In the genomic region with DNA sequence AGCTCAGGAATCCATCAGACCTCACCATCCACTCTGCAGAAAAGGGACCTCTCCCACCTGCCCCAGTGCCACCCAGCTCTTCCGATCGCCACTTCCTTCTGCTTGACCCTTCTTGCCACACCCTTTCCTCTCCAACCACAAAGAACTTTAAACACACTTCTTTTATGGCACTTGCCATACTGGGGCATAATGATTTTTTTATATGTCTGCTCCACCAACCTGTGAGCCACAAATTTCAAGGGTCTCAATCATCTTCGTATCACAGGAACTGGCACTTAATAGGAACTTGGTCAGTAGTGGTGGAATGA, we compare ENCODE assay signal across 17 cellular contexts. TPM values are rescaled to one million over a fixed set of nuclear protein-coding genes. Genes with fewer than 3 reads are reported as not detected.
DNase-seq lines count a peak whose midpoint lies in the region; ATAC-seq, FAIRE-seq and TF ChIP-seq lines count a peak whose summit lies in the region.
"Had no signal": no experiment of that assay in that cellular context is flagged by ENCODE, and none has a peak within 500 bp of the region (broad histone marks: within the 10 kb centered on the region; RNA-seq: fewer than 3 reads in every experiment).

No MANE protein-coding gene starts in this region.

- in situ Hi-C loops in K562 (cut with MboI), result no loop called here
- in situ Hi-C loops in GM13977 (cut with MboI; ENCODE audit: low pct_unique_long_range_greater_than_20kb, low sequenced_read_pairs, unreplicated experiment), result no loop called here

- intact Hi-C loops in K562 (cut with micrococcal nuclease), result no loop called here

- H3K9me3 ChIP-seq in K562 (replicated peaks; ENCODE audit: control insufficient read depth, insufficient read depth, low read depth, low read length), result no peaks in the 10 kb centered on the region
- H3K9me3 ChIP-seq in osteoblast (ENCODE audit: low read depth, low read length), result no peaks in the 10 kb centered on the region

- FAIRE-seq in K562 (lab: Jason Lieb, UNC), result no peak
- FAIRE-seq: G401.6, islet of Langerhans had no signal

- 31% methylated on average over 3 of the region's 3 CpGs for WGBS in K562 (ENCODE audit: insufficient coverage, low coverage, missing lambda C conversion rate)

- H3K27me3 Mint-ChIP-seq in HFFc6 (ENCODE audit: insufficient read depth), result no peaks in the 10 kb centered on the region
- H3K27me3 Mint-ChIP-seq: CD8-positive, alpha-beta memory T cell; stimulated activated naive B cell treated with anti-CD40 and anti-IgM and Interleukin-4, amounts not matched to agents 10 μg/mL and 1 μg/mL and 100 μg/mL, for 72 hours had no signal

- no peaks in the 10 kb centered on the region for H3K9me3 Mint-ChIP-seq in HFFc6
- H3K9me3 Mint-ChIP-seq: activated naive CD4-positive, alpha-beta T cell treated with anti-CD3 and anti-CD28 coated beads for 36 hours; CD8-positive, alpha-beta memory T cell; stimulated activated naive B cell treated with anti-CD40 and anti-IgM and Interleukin-4, amounts not matched to agents 10 μg/mL and 1 μg/mL and 100 μg/mL, for 72 hours had no signal

- POLR2A ChIA-PET in K562 (lab: Yijun Ruan, JAX), result interaction anchor here (0.7 kb wide), 1 partner anchor 472 kb away, joined by 3 read pairs; no protein-coding TSS in a partner anchor

- H3K36me3 ChIP-seq in K562 (ENCODE audit: control insufficient read depth, insufficient read depth, low read length), result no peaks in the 10 kb centered on the region
- H3K36me3 ChIP-seq in osteoblast (ENCODE audit: insufficient read depth, low read length), result peaks cover under 1% of the 10 kb centered on the region
- H3K36me3 ChIP-seq: cardiac muscle cell had no signal

- H3K4me3 ChIP-seq in K562 (no peak overlapping the region), osteoblast (ENCODE audit: insufficient read depth, low read length) (no peak overlapping the region)
- H3K4me3 ChIP-seq: cardiac muscle cell had no signal

- no peak overlapping the region for H3K27ac ChIP-seq in K562 (ENCODE audit: extremely low read depth, low read depth, low read length)
- peak overlapping the region; percentile 84 for H3K27ac ChIP-seq in osteoblast (ENCODE audit: low read depth, low read length)
- H3K27ac ChIP-seq: cardiac muscle cell had no signal

- H3K27me3 ChIP-seq in K562 (ENCODE audit: control insufficient read depth in 2 of 2, insufficient read depth in 2 of 2, low read length in 2 of 2) (no peaks in the 10 kb centered on the region), osteoblast (ENCODE audit: insufficient read depth, low read length) (no peaks in the 10 kb centered on the region)
- H3K27me3 ChIP-seq: cardiac muscle cell had no signal

- TF ChIP-seq RAD21 in K562 (CRISPR knock-in tag; conservative IDR thresholded peaks at IDR 0.05 in 1 of 2, IDR thresholded peaks at IDR 0.05 in 1 of 2), result no peak

- no peaks in the 10 kb centered on the region for H3K9me1 ChIP-seq in K562 (ENCODE audit: control insufficient read depth, insufficient read depth, low read length)

- H3K36me3 Mint-ChIP-seq in HFFc6 (ENCODE audit: low read depth), result no peaks in the 10 kb centered on the region
- H3K36me3 Mint-ChIP-seq: CD8-positive, alpha-beta memory T cell; stimulated activated naive B cell treated with anti-CD40 and anti-IgM and Interleukin-4, amounts not matched to agents 10 μg/mL and 1 μg/mL and 100 μg/mL, for 72 hours had no signal

- TF ChIP-seq CTCF in HFFc6 (IDR thresholded peaks at IDR 0.05), result no peak
- no peak for TF ChIP-seq CTCF in K562 (IDR thresholded peaks at IDR 0.05 in 2 of 3, conservative IDR thresholded peaks at IDR 0.05 in 1 of 3; ENCODE audit: insufficient read depth in 2 of 3, low read depth in 1 of 3, low read length in 3 of 3)
- no peak for TF ChIP-seq CTCF in osteoblast (IDR thresholded peaks at IDR 0.05; ENCODE audit: extremely low read depth, low read depth, low read length)
- no peak for TF ChIP-seq CTCF in GM13977 (IDR thresholded peaks at IDR 0.05; ENCODE audit: extremely low read depth, insufficient read depth, missing control alignments)

- TF ChIP-seq POLR2A in K562 (conservative IDR thresholded peaks at IDR 0.05), result no peak

- TF ChIP-seq EP300 in K562 (IDR thresholded peaks at IDR 0.05; ENCODE audit: low read length), result no peak

- peak overlapping the region; percentile 9; the same call in 1 of the 2 replicates for H3K4me3 Mint-ChIP-seq in HFFc6
- H3K4me3 Mint-ChIP-seq: activated naive CD4-positive, alpha-beta T cell treated with anti-CD3 and anti-CD28 coated beads for 36 hours; stimulated activated naive B cell treated with anti-CD40 and anti-IgM and Interleukin-4, amounts not matched to agents 10 μg/mL and 1 μg/mL and 100 μg/mL, for 72 hours had no signal

- peak overlapping the region; percentile 3; the same call in 1 of the 2 replicates for H3K4me2 ChIP-seq in K562 (ENCODE audit: insufficient read depth, low read length)
- H3K4me2 ChIP-seq in osteoblast (ENCODE audit: insufficient read depth, low read length), result no peak overlapping the region

- H4K20me1 ChIP-seq in K562 (replicated peaks; ENCODE audit: control insufficient read depth, insufficient read depth, low read length) (no peaks in the 10 kb centered on the region), osteoblast (ENCODE audit: insufficient read depth, low read length) (no peaks in the 10 kb centered on the region)

- no peaks in the 10 kb centered on the region for H3K79me2 ChIP-seq in K562 (ENCODE audit: control insufficient read depth, insufficient read depth, low read length)
- H3K79me2 ChIP-seq in osteoblast (ENCODE audit: insufficient read depth, low read length), result no peaks in the 10 kb centered on the region

- H3K27ac Mint-ChIP-seq in HFFc6, result peak overlapping the region; percentile 91
- H3K27ac Mint-ChIP-seq: activated naive CD4-positive, alpha-beta T cell treated with anti-CD3 and anti-CD28 coated beads for 36 hours; stimulated activated naive B cell treated with anti-CD40 and anti-IgM and Interleukin-4, amounts not matched to agents 10 μg/mL and 1 μg/mL and 100 μg/mL, for 72 hours had no signal

- CTCF ChIA-PET in K562 (lab: Yijun Ruan, JAX; ENCODE audit: low intra/inter-chr PET ratio), result no interaction called here

- peaks cover 48% of the 10 kb centered on the region for H3K4me1 Mint-ChIP-seq in HFFc6 (ENCODE audit: low read depth)

- no TSS peak for BruUV-seq in K562 (replicated peaks; lab: Mats Ljungman, UMichigan)

- no peak; the same call in 2 of the 3 replicates for ATAC-seq in K562
- ATAC-seq: stimulated activated naive B cell treated with anti-CD40 and anti-IgM and Interleukin-4, amounts not matched to agents 10 μg/mL and 1 μg/mL and 100 μg/mL, for 72 hours had no signal

- H2AFZ ChIP-seq in K562 (ENCODE audit: low read depth, low read length) (no peak overlapping the region), osteoblast (ENCODE audit: low read length) (no peak overlapping the region)

- H3K4me1 ChIP-seq in K562 (replicated peaks in 1 of 2; ENCODE audit: control insufficient read depth in 2 of 2, insufficient read depth in 2 of 2, low read length in 2 of 2) (peaks cover 11 to 19% of the 10 kb centered on the region in 2 experiments), osteoblast (ENCODE audit: insufficient read depth, low read length) (peaks cover 40% of the 10 kb centered on the region)

- peak overlapping the region in 1 of 2 experiments; percentile 58; a peak in 1 of 4 replicates for H3K9ac ChIP-seq in K562 (ENCODE audit: insufficient read depth in 1 of 2, low read depth in 2 of 2, low read length in 2 of 2)

- DNase-seq in HFFc6 (no peak), NOMO-1 treated with dmso at 0.1 percent for 144 hours (lab: John Stamatoyannopoulos, UW; ENCODE audit: unreplicated experiment) (peak; percentile 52), K562 (ENCODE audit: extremely low read depth in 1 of 4, low spot score in 3 of 4) (peak in 1 of 4 experiments; percentile 46), osteoblast (ENCODE audit: insufficient read length, low spot score, missing footprints) (no peak), cerebellar nuclear complex (lab: John Stamatoyannopoulos, UW) (no peak), GM13977 (ENCODE audit: low spot score) (no peak), NCI-H146 treated with DMSO at 0.1 percent for 48 hours (lab: John Stamatoyannopoulos, UW; ENCODE audit: unreplicated experiment) (no peak)
- DNase-seq: activated naive CD4-positive, alpha-beta T cell treated with anti-CD3 and anti-CD28 coated beads for 36 hours; CD8-positive, alpha-beta memory T cell; KBM-7; NCI-H1694 treated with DMSO at 0.1 percent for 48 hours; NCI-H524 treated with DMSO at 0.1 percent for 48 hours; stimulated activated CD4-positive, alpha-beta T cell treated with anti-CD3 and anti-CD28 coated beads, Interleukin-4, amount 100 ng/mL, for 24 hours; stimulated activated naive B cell treated with anti-CD40 and anti-IgM and Interleukin-4, amounts not matched to agents 10 μg/mL and 1 μg/mL and 100 μg/mL, for 72 hours had no signal

TF ChIP-seq in K562, 482 proteins besides CTCF, POLR2A, EP300 and RAD21 (continues in another document):
- TF ChIP-seq ZNF408 (CRISPR knock-in tag; IDR thresholded peaks at IDR 0.05; ENCODE audit: low read depth) (no peak), HSF4 (CRISPR knock-in tag; IDR thresholded peaks at IDR 0.05; ENCODE audit: borderline replicate concordance) (no peak), JUND (IDR thresholded peaks at IDR 0.05; ENCODE audit: borderline replicate concordance, low read depth, low read length) (no peak), JUND (tag; IDR thresholded peaks at IDR 0.05; ENCODE audit: borderline replicate concordance, low read depth, low read length) (no peak), ZNF146 (CRISPR knock-in tag; IDR thresholded peaks at IDR 0.05; ENCODE audit: unreplicated experiment) (no peak)

RNA-seq across cellular contexts. Expression of a gene that starts 11.7 kb away (rescaled TPM):
- total RNA-seq in HFFc6 (2021; fragmentation: NEBNext Ultra II Directional; extraction: Animal tissue kit (Norgen Biotek cat#: 25700)), result 1,000 to 10,000 TPM in 2 of 6 experiments, 100 to 1,000 TPM in 4; 881 to 1,084 (median 937) TPM
- total RNA-seq in K562 (2011; cell fraction: chromatin; rRNA removed; ENCODE audit: low replicate concordance), result 136 and 261 TPM in 2 replicates
- 51.3 and 57.4 TPM in 2 replicates for total RNA-seq in K562 (2011; cell fraction: nucleolus; rRNA removed)
- 65.9 and 76.0 TPM in 2 replicates for total RNA-seq in K562 (2011; cell fraction: nucleoplasm; rRNA removed)
- total RNA-seq in K562 (2014; rRNA removed), result 60.1 and 60.4 TPM in 2 replicates
- 24.6 and 33.6 TPM in 2 replicates for total RNA-seq in K562 (2014; rRNA removed; fragmentation: Illumina TruSeq; extraction: Trizol)
- 24.1 and 30.5 TPM in 2 replicates for total RNA-seq in K562 (2015; rRNA removed; fragmentation: Illumina TruSeq; extraction: Trizol)
- total RNA-seq in K562 (2021), result 94.6 and 111 TPM in 2 replicates
- 24.1 and 34.2 TPM in 2 replicates for polyA plus RNA-seq in K562 (2011; rRNA removed)
- 10.2 and 12.5 TPM in 2 replicates for polyA plus RNA-seq in K562 (2011; cell fraction: cytosol; rRNA removed)
- 32.6 and 34.6 TPM in 2 replicates for polyA plus RNA-seq in K562 (2011; cell fraction: nucleus; rRNA removed)
- 54.3 and 92.2 TPM in 2 replicates for polyA plus RNA-seq in K562 (2012)
- 31.3 and 44.5 TPM in 2 replicates for polyA plus RNA-seq in K562 (2014; fragmentation: Illumina TruSeq; extraction: Trizol)
- 1 to 10 TPM in 1 of 2 experiments, under 1 TPM in 1; 0.71 to 1.3 TPM for polyA plus RNA-seq in K562 (2014; fragmentation: Nextera tagmentation; extraction: Ambion mirVana)
- 34.2 and 37.4 TPM in 2 replicates for polyA plus RNA-seq in K562 (2014; rRNA removed)
- 90.2 and 122 TPM in 2 replicates for polyA minus RNA-seq in K562 (2011; rRNA and poly(A)+ RNA removed)
- 59.8 and 63.1 TPM in 2 replicates for polyA minus RNA-seq in K562 (2011; cell fraction: cytosol; rRNA and poly(A)+ RNA removed)
- polyA minus RNA-seq in K562 (2011; cell fraction: nucleus; rRNA and poly(A)+ RNA removed), result 20.6 and 41.5 TPM in 2 replicates
- total RNA-seq in osteoblast, result 796 and 964 TPM in 2 replicates
